Comparison of ENCODE assay signal across 8 cellular contexts in genomic region chr22:25462474-25463346, GRCh38.
A peak's percentile ranks its signal among the peaks of the same experiment; 100 is the strongest.
DNase-seq lines count a peak whose midpoint lies in the region; ATAC-seq and TF ChIP-seq lines count a peak whose summit lies in the region.
"Not testable (repeated sequence)": the region's sequence is repeated elsewhere in the genome, so short reads cannot be mapped to it uniquely, and the experiment has no call there.

No MANE protein-coding gene starts in this region.

- peaks cover 36% of the 10 kb centered on the region for H3K36me3 Mint-ChIP-seq in T-cell
- peaks cover 40% of the 10 kb centered on the region for H3K36me3 Mint-ChIP-seq in activated naive CD4-positive, alpha-beta T cell treated with anti-CD3 and anti-CD28 coated beads for 36 hours (ENCODE audit: low read depth)

- peaks cover 25 to 68% of the 10 kb centered on the region in 2 experiments for H3K36me3 ChIP-seq in HEK293 (ENCODE audit: control insufficient read depth in 2 of 2, insufficient read depth in 1 of 2, low read length in 2 of 2)
- not testable (repeated sequence) for H3K36me3 ChIP-seq in neural cell (ENCODE audit: insufficient read depth, low read length)

- not testable (repeated sequence) for H3K27ac Mint-ChIP-seq in T-cell
- peak overlapping the region; percentile 69 for H3K27ac Mint-ChIP-seq in activated naive CD4-positive, alpha-beta T cell treated with anti-CD3 and anti-CD28 coated beads for 36 hours

- not testable (repeated sequence) for H3K4me3 ChIP-seq in HEK293 (ENCODE audit: low read depth, low read length); neural cell (ENCODE audit: low read length)

- not testable (repeated sequence) for H3K79me2 ChIP-seq in neural cell (replicated peaks; ENCODE audit: insufficient read depth, low read length)

- TF ChIP-seq RAD21 in neural cell (conservative IDR thresholded peaks at IDR 0.05): peak; percentile 98

- CTCF ChIA-PET in HEK293 (lab: Yijun Ruan, JAX): interaction anchor here (0.5 to 3.1 kb wide), 33 partner anchors 10 to 894 kb away, joined by 3 to 56 read pairs (median 4); no protein-coding TSS in a partner anchor
- CTCF ChIA-PET in T-cell (lab: Charles Lee): interaction anchor here (0.6 to 1.3 kb wide), 2 partner anchors 310 kb away, joined by 3 to 4 read pairs; no protein-coding TSS in a partner anchor
- CTCF ChIA-PET in activated naive CD4-positive, alpha-beta T cell treated with anti-CD3 and anti-CD28 coated beads for 36 hours (lab: Charles Lee): interaction anchor here (0.6 to 2.8 kb wide), 11 partner anchors 11 to 872 kb away, joined by 3 to 18 read pairs (median 3); no protein-coding TSS in a partner anchor

- not testable (repeated sequence) for H3K4me1 Mint-ChIP-seq in T-cell; activated naive CD4-positive, alpha-beta T cell treated with anti-CD3 and anti-CD28 coated beads for 36 hours (ENCODE audit: low read depth)

- DNase-seq in DMS153 (lab: John Stamatoyannopoulos, UW) (peak; percentile 36), NCI-H187 (lab: John Stamatoyannopoulos, UW) (peak; percentile 3 to 7), T-cell (peak; percentile 24 to 73 (median 60)), foreskin keratinocyte (peak; percentile 29 to 47)
- peak; percentile 84 for DNase-seq in activated naive CD4-positive, alpha-beta T cell treated with anti-CD3 and anti-CD28 coated beads for 36 hours
- peak; percentile 33 to 43 for DNase-seq in stimulated activated CD8-positive, alpha-beta memory T cell treated with anti-CD3 and anti-CD28 coated beads, Interleukin-7, amount 100 ng/mL, for 4 hours (ENCODE audit: low read depth in 2 of 2)

- not testable (repeated sequence) for H3K9me3 ChIP-seq in HEK293 (ENCODE audit: control insufficient read depth, insufficient read depth, low read depth, low read length); neural cell (ENCODE audit: low read length)

- POLR2A ChIA-PET in HEK293 (lab: Yijun Ruan, JAX): interaction anchor here (0.5 to 0.6 kb wide), 2 partner anchors 13 to 42 kb away, joined by 3 to 4 read pairs; no protein-coding TSS in a partner anchor
- POLR2A ChIA-PET in T-cell (lab: Charles Lee): not testable (repeated sequence)

- not testable (repeated sequence) for H3K4me2 ChIP-seq in neural cell (ENCODE audit: low read length)

- not testable (repeated sequence) for TF ChIP-seq EP300 in neural cell (conservative IDR thresholded peaks at IDR 0.05; ENCODE audit: poor library complexity, severe bottlenecking)

- intact Hi-C loops in activated naive CD4-positive, alpha-beta T cell treated with anti-CD3 and anti-CD28 coated beads for 36 hours (cut with micrococcal nuclease): loop anchor here (1.0 kb wide), 2 partner anchors 240 to 311 kb away; no protein-coding TSS in a partner anchor

- not testable (repeated sequence) for H2AFZ ChIP-seq in neural cell (ENCODE audit: low read depth, low read length)

- not testable (repeated sequence) for H3F3A ChIP-seq in neural cell (ENCODE audit: insufficient read depth, low read length, poor library complexity, severe bottlenecking)

- H3K27me3 Mint-ChIP-seq in T-cell; activated naive CD4-positive, alpha-beta T cell treated with anti-CD3 and anti-CD28 coated beads for 36 hours (ENCODE audit: low read depth): not testable (repeated sequence)

- not testable (repeated sequence) for H4K20me1 ChIP-seq in neural cell (ENCODE audit: insufficient read depth)

- H3K27me3 ChIP-seq in foreskin keratinocyte; neural cell (ENCODE audit: insufficient read depth, low read depth, low read length): not testable (repeated sequence)

- H3K9ac ChIP-seq in neural cell (ENCODE audit: low read length): not testable (repeated sequence)

- not testable (repeated sequence) for H3K27ac ChIP-seq in HEK293 (ENCODE audit: extremely low read depth, low read depth, low read length); foreskin keratinocyte; neural cell (ENCODE audit: low read length)

- not testable (repeated sequence) for H3K4me1 ChIP-seq in HEK293 (ENCODE audit: control insufficient read depth, insufficient read depth, low read length); foreskin keratinocyte

- not testable (repeated sequence) for H3K9me3 Mint-ChIP-seq in T-cell; activated naive CD4-positive, alpha-beta T cell treated with anti-CD3 and anti-CD28 coated beads for 36 hours

- not testable (repeated sequence) for H3K4me3 Mint-ChIP-seq in T-cell
- peak overlapping the region; percentile 27 for H3K4me3 Mint-ChIP-seq in activated naive CD4-positive, alpha-beta T cell treated with anti-CD3 and anti-CD28 coated beads for 36 hours

- peak; percentile 80 to 95 (median 89) for ATAC-seq in T-cell (replicated peaks in 1 of 4)
- ATAC-seq in foreskin keratinocyte: peak; percentile 90

- H3K9me2 ChIP-seq in neural cell (ENCODE audit: insufficient read depth, low read length): not testable (repeated sequence)

- TF ChIP-seq CTCF in HEK293 (tag by site-specific recombination; IDR thresholded peaks at IDR 0.05): peak; percentile 98
- TF ChIP-seq CTCF in foreskin keratinocyte (conservative IDR thresholded peaks at IDR 0.05): peak; percentile 98
- TF ChIP-seq CTCF in neural cell (IDR thresholded peaks at IDR 0.05; ENCODE audit: poor library complexity, severe bottlenecking): peak; percentile 96

TF ChIP-seq in HEK293, 187 proteins besides CTCF, POLR2A, EP300 and RAD21:
- TF ChIP-seq SCRT2 (tag by site-specific recombination; IDR thresholded peaks at IDR 0.05) (0 out of 2 replicates have a peak, but pooled peaks have one; percentile 15), ZNF2 (tag by site-specific recombination; IDR thresholded peaks at IDR 0.05) (peak; percentile 98), ZFP37 (tag by site-specific recombination; IDR thresholded peaks at IDR 0.05) (peak; percentile 51; the same call in 1 of the 2 replicates), ZNF654 (tag by site-specific recombination; IDR thresholded peaks at IDR 0.05; ENCODE audit: low read depth) (peak; percentile 88), WT1 (tag by site-specific recombination; IDR thresholded peaks at IDR 0.05) (peak; percentile 63; the same call in 1 of the 2 replicates), ZXDB (tag by site-specific recombination; IDR thresholded peaks at IDR 0.05) (0 out of 2 replicates have a peak, but pooled peaks have one; percentile 26)
- TF ChIP-seq, protein P1, sequence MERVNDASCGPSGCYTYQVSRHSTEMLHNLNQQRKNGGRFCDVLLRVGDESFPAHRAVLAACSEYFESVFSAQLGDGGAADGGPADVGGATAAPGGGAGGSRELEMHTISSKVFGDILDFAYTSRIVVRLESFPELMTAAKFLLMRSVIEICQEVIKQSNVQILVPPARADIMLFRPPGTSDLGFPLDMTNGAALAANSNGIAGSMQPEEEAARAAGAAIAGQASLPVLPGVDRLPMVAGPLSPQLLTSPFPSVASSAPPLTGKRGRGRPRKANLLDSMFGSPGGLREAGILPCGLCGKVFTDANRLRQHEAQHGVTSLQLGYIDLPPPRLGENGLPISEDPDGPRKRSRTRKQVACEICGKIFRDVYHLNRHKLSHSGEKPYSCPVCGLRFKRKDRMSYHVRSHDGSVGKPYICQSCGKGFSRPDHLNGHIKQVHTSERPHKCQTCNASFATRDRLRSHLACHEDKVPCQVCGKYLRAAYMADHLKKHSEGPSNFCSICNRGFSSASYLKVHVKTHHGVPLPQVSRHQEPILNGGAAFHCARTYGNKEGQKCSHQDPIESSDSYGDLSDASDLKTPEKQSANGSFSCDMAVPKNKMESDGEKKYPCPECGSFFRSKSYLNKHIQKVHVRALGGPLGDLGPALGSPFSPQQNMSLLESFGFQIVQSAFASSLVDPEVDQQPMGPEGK (tag by site-specific recombination; IDR thresholded peaks at IDR 0.05): peak; percentile 45; the same call in 1 of the 2 replicates
TF ChIP-seq in HEK293: peak in this region for 7; not testable (repeated sequence) for 180.

TF ChIP-seq in neural cell, 6 proteins besides CTCF, POLR2A, EP300 and RAD21:
- peak; percentile 98 for TF ChIP-seq SMC3 (conservative IDR thresholded peaks at IDR 0.05; ENCODE audit: poor library complexity)

Comparison
In these comparisons a context has a peak if more than half of its experiments do, and no peak if none do; other contexts are left out.
1. DNase-seq: peak in every context shown above with its lines; median percentile 84 in activated naive CD4-positive, alpha-beta T cell treated with anti-CD3 and anti-CD28 coated beads for 36 hours; 60 in T-cell; 38 in foreskin keratinocyte; 38 in stimulated activated CD8-positive, alpha-beta memory T cell treated with anti-CD3 and anti-CD28 coated beads, Interleukin-7, amount 100 ng/mL, for 4 hours; 36 in DMS153; 5 in NCI-H187.